In genomic region chr3:31247063-31247447, GRCh38 we compare ENCODE assay signal across 18 cellular contexts.
"Had no signal": no experiment of that assay in that cellular context is flagged by ENCODE, and none has a peak within 500 bp of the region (broad histone marks: within the 10 kb centered on the region; RNA-seq: fewer than 3 reads in every experiment).

No MANE protein-coding gene starts in this region.

- H3K36me3 ChIP-seq: ovary had no signal

- H3K9me3 ChIP-seq: mucosa of descending colon, ovary had no signal

- H3K36me3 Mint-ChIP-seq: naive thymus-derived CD8-positive, alpha-beta T cell; type B pancreatic cell had no signal

- DNase-seq: effector memory CD8-positive, alpha-beta T cell; head of caudate nucleus; left colon; left ventricle myocardium superior; mucosa of descending colon; naive thymus-derived CD8-positive, alpha-beta T cell; nucleus accumbens; ovary; right cardiac atrium; small intestine; stimulated activated CD4-positive, alpha-beta T cell treated with anti-CD3 and anti-CD28 coated beads, Interleukin-12 subunit alpha, Interleukin-12 subunit beta, amount 100 ng/mL, for 4 hours; stimulated activated naive CD4-positive, alpha-beta T cell treated with Interleukin-2 at 50 U/mL for 16 hours had no signal

- H3K79me2 ChIP-seq: hepatocyte had no signal

- ATAC-seq: effector memory CD8-positive, alpha-beta T cell; left ventricle myocardium superior; naive thymus-derived CD8-positive, alpha-beta T cell; right cardiac atrium had no signal

- H3K4me3 Mint-ChIP-seq: dendritic cell treated with granulocyte-macrophage colony-stimulating factor and Interleukin-4, amounts not matched to agents 40 ng/mL and 50 ng/mL, for 4 days; effector memory CD8-positive, alpha-beta T cell; naive thymus-derived CD8-positive, alpha-beta T cell; neural crest cell; type B pancreatic cell had no signal

- H3K4me2 ChIP-seq: hepatocyte had no signal

- H3K27ac Mint-ChIP-seq: dendritic cell treated with granulocyte-macrophage colony-stimulating factor and Interleukin-4, amounts not matched to agents 40 ng/mL and 50 ng/mL, for 4 days; effector memory CD8-positive, alpha-beta T cell; type B pancreatic cell had no signal

- H3K27ac ChIP-seq: hepatocyte, ovary had no signal

- H3K27me3 ChIP-seq: hepatocyte, ovary had no signal

- H3K4me3 ChIP-seq: hepatocyte, lung, mucosa of descending colon, ovary had no signal

- H2AFZ ChIP-seq: hepatocyte had no signal

- H3K27me3 Mint-ChIP-seq: dendritic cell treated with granulocyte-macrophage colony-stimulating factor and Interleukin-4, amounts not matched to agents 40 ng/mL and 50 ng/mL, for 4 days; effector memory CD8-positive, alpha-beta T cell; naive thymus-derived CD8-positive, alpha-beta T cell; progenitor cell of endocrine pancreas; type B pancreatic cell had no signal

- H3K9me3 Mint-ChIP-seq: naive thymus-derived CD8-positive, alpha-beta T cell had no signal
